Comparison of ENCODE assay signal across 10 cellular contexts in the genomic region with DNA sequence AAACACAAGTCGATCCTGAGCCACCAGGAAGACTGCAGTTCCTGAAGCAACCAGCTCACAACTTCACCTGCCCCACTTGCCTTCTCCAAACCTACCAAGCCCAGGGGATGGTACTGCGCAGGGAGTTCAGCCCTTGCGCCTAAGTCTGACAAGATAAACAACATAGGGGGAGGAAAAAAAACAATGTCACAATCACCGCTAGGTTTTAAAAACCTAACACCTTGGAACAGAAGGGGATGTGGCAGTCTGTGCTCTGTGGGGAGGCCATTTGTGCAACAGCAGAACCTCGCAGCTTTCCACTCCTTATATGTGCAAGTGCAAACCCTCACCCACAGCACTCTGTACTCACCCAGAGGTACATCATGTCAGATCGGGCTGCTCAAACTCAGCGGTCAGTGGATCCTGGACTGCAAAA.
DNase-seq lines count a peak whose midpoint lies in the region; ATAC-seq and TF ChIP-seq lines count a peak whose summit lies in the region.
"Had no signal": no experiment of that assay in that cellular context is flagged by ENCODE, and none has a peak within 500 bp of the region (broad histone marks: within the 10 kb centered on the region; RNA-seq: fewer than 3 reads in every experiment).

No MANE protein-coding gene starts in this region.

- H3K79me2 ChIP-seq in Karpas-422 (ENCODE audit: low read length) = no peaks in the 10 kb centered on the region

- no peak for TF ChIP-seq EP300 in esophagus muscularis mucosa (IDR thresholded peaks at IDR 0.05)

- WGBS in esophagus muscularis mucosa = 40% methylated on average over 7 of the region's 7 CpGs
- WGBS in thyroid gland, 2 donors = 28 to 35% methylated on average over 7 of the region's 7 CpGs

- peak overlapping the region; percentile 72 for H3K27ac ChIP-seq in RWPE2 (ENCODE audit: poor library complexity, severe bottlenecking)
- peak overlapping the region; percentile 83 to 87 (median 85) for H3K27ac ChIP-seq in esophagus muscularis mucosa (replicated peaks in 1 of 4)
- peak overlapping the region; percentile 20 for H3K27ac ChIP-seq in muscle layer of colon (ENCODE audit: low read depth, low read length)
- peak overlapping the region; percentile 50 to 70 (median 59) for H3K27ac ChIP-seq in thyroid gland
- no peak overlapping the region for H3K27ac ChIP-seq in Karpas-422 (ENCODE audit: low read length)

- no peak for TF ChIP-seq CTCF in RWPE2 (IDR thresholded peaks at IDR 0.05; ENCODE audit: poor library complexity, severe bottlenecking)
- TF ChIP-seq CTCF in esophagus muscularis mucosa (IDR thresholded peaks at IDR 0.05) = peak in 2 of 3 experiments; percentile 22 to 55
- peak in 4 of 6 experiments; percentile 5 to 43 (median 24) for TF ChIP-seq CTCF in thyroid gland (IDR thresholded peaks at IDR 0.05)
- no peak for TF ChIP-seq CTCF in GM10266 (IDR thresholded peaks at IDR 0.05; ENCODE audit: control insufficient read depth, insufficient read depth, low read depth, missing control alignments)

- intact Hi-C loops in esophagus muscularis mucosa (cut with DNase I) = no loop called here
- intact Hi-C loops in thyroid gland (cut with DNase I) = no loop called here

- H4K20me1 ChIP-seq in Karpas-422 (ENCODE audit: insufficient read depth, low read depth, low read length) = peaks cover 55% of the 10 kb centered on the region; the same call in 1 of the 2 replicates

- H3K9ac ChIP-seq in muscle layer of colon (ENCODE audit: low read length) (peak overlapping the region; percentile 45), Karpas-422 (ENCODE audit: low read length) (no peak overlapping the region)

- no peaks in the 10 kb centered on the region for H3K9me3 ChIP-seq in RWPE2 (ENCODE audit: severe bottlenecking)
- no peaks in the 10 kb centered on the region for H3K9me3 ChIP-seq in esophagus muscularis mucosa
- H3K9me3 ChIP-seq in muscle layer of colon (ENCODE audit: low read length) = no peaks in the 10 kb centered on the region
- no peaks in the 10 kb centered on the region for H3K9me3 ChIP-seq in thyroid gland
- H3K9me3 ChIP-seq in Karpas-422 (ENCODE audit: low read length) = no peaks in the 10 kb centered on the region

- ATAC-seq in RWPE2 (ENCODE audit: low read depth) (no peak), GM21786 (IDR thresholded peaks at IDR 0.05; ENCODE audit: unreplicated experiment) (no peak)

- H3K27me3 ChIP-seq in RWPE2 (ENCODE audit: insufficient read depth, poor library complexity, severe bottlenecking) (no peaks in the 10 kb centered on the region), esophagus muscularis mucosa (no peaks in the 10 kb centered on the region), muscle layer of colon (ENCODE audit: control insufficient read depth in 1 of 2, insufficient read depth in 2 of 2, low read length in 2 of 2) (no peaks in the 10 kb centered on the region), thyroid gland (no peaks in the 10 kb centered on the region), Karpas-422 (ENCODE audit: low read length) (no peaks in the 10 kb centered on the region)

- no peak overlapping the region for H2AFZ ChIP-seq in Karpas-422 (ENCODE audit: low read length)

- H3K4me1 ChIP-seq in RWPE2 (ENCODE audit: insufficient read depth, poor library complexity, severe bottlenecking) = peaks cover 35% of the 10 kb centered on the region
- peaks cover 31 to 63% (median 57%) of the 10 kb centered on the region in 4 donors for H3K4me1 ChIP-seq in esophagus muscularis mucosa
- peaks cover 36% of the 10 kb centered on the region for H3K4me1 ChIP-seq in muscle layer of colon (ENCODE audit: insufficient read depth, low read length)
- peaks cover 11 to 38% of the 10 kb centered on the region in 2 donors for H3K4me1 ChIP-seq in thyroid gland
- no peaks in the 10 kb centered on the region for H3K4me1 ChIP-seq in Karpas-422 (ENCODE audit: low read length)

- no peak overlapping the region for H3K4me2 ChIP-seq in Karpas-422 (ENCODE audit: low read depth, low read length, poor library complexity, severe bottlenecking)

- TF ChIP-seq POLR2A in esophagus muscularis mucosa (IDR thresholded peaks at IDR 0.05; ENCODE audit: low read depth) (no peak), thyroid gland (IDR thresholded peaks at IDR 0.05) (no peak)

- DNase-seq in RWPE2 (ENCODE audit: low spot score) = no peak
- DNase-seq in esophagus muscularis mucosa (ENCODE audit: extremely low spot score) = no peak
- peak; percentile 71 to 72 for DNase-seq in thyroid gland
- DNase-seq in putamen (ENCODE audit: low spot score) = no peak
- no peak for DNase-seq in GM10266 (ENCODE audit: extremely low spot score)
- DNase-seq in Karpas-422 = no peak
- DNase-seq: NCI-H1694 treated with DMSO at 0.1 percent for 48 hours, SHP77 treated with DMSO at 0.1 percent for 48 hours had no signal

- H3K36me3 ChIP-seq in RWPE2 (ENCODE audit: low read depth) (no peaks in the 10 kb centered on the region), esophagus muscularis mucosa (no peaks in the 10 kb centered on the region), muscle layer of colon (ENCODE audit: insufficient read depth, low read length) (no peaks in the 10 kb centered on the region), thyroid gland (no peaks in the 10 kb centered on the region), Karpas-422 (ENCODE audit: insufficient read depth, low read length) (no peaks in the 10 kb centered on the region)

- H3K4me3 ChIP-seq in RWPE2 (ENCODE audit: severe bottlenecking) (no peak overlapping the region), esophagus muscularis mucosa (peak overlapping the region; percentile 49 to 59 (median 54)), muscle layer of colon (ENCODE audit: low read depth in 1 of 2, low read length in 2 of 2) (peak overlapping the region; percentile 37 to 64), thyroid gland (replicated peaks in 1 of 3) (no peak overlapping the region), Karpas-422 (ENCODE audit: low read length) (no peak overlapping the region)

- H3K9me2 ChIP-seq in Karpas-422 (replicated peaks; ENCODE audit: insufficient read depth, low read length) = no peaks in the 10 kb centered on the region

Comparison
In these comparisons a context has a peak if more than half of its experiments do, and no peak if none do; other contexts are left out.
1. DNase-seq: peak in thyroid gland (2 of 2); none in RWPE2 (single experiment), esophagus muscularis mucosa (single experiment), putamen (single experiment), GM10266 (single experiment) and Karpas-422 (single experiment).
2. H3K4me3 ChIP-seq: peak in esophagus muscularis mucosa (4 of 4) and muscle layer of colon (2 of 2); none in RWPE2 (single experiment), thyroid gland (0 of 3) and Karpas-422 (single experiment).
3. CTCF ChIP-seq: peak in esophagus muscularis mucosa (2 of 3) and thyroid gland (4 of 6); none in RWPE2 (single experiment) and GM10266 (single experiment).